ENCODE assay signal across 14 cellular contexts in genomic region chr19:5129691-5130090, GRCh38.
DNase-seq lines count a peak whose midpoint lies in the region; ATAC-seq, FAIRE-seq and TF ChIP-seq lines count a peak whose summit lies in the region.
"Had no signal": no experiment of that assay in that cellular context is flagged by ENCODE, and none has a peak within 500 bp of the region (broad histone marks: within the 10 kb centered on the region; RNA-seq: fewer than 3 reads in every experiment).

No MANE protein-coding gene starts in this region.

- DNase-seq in GM12892 (ENCODE audit: insufficient read length) (no peak), uterus (no peak), 8988T (no peak)
- DNase-seq in naive thymus-derived CD8-positive, alpha-beta T cell = no peak
- no peak for DNase-seq in stimulated activated CD4-positive, alpha-beta T cell treated with anti-CD3 and anti-CD28 coated beads, Interleukin-4, amount 100 ng/mL, for 4 hours
- DNase-seq in activated CD4-positive, CD25-positive, alpha-beta regulatory T cell (lab: John Stamatoyannopoulos, UW) = no peak
- DNase-seq: anterior cingulate cortex, MG63, NCI-H2227 treated with DMSO at 0.1 percent for 48 hours, PC-3 had no signal

- no peak for TF ChIP-seq CTCF in uterus (IDR thresholded peaks at IDR 0.05)

- H3K4me1 ChIP-seq in BLaER1 treated with 17β-estradiol and CSF1 and Interleukin-3, amounts not matched to agents 10 nM and 100 nM = peaks cover 75 to 84% (median 82%) of the 10 kb centered on the region in 10 experiments
- H3K4me1 ChIP-seq in uterus = peaks cover 2 to 9% of the 10 kb centered on the region in 2 donors

- no peak for ATAC-seq in naive thymus-derived CD8-positive, alpha-beta T cell
- ATAC-seq: PC-3 had no signal

- H3K4me2 ChIP-seq in BLaER1 treated with 17β-estradiol and CSF1 and Interleukin-3, amounts not matched to agents 10 nM and 100 nM = peak overlapping the region; percentile 71 to 98 (median 94)

- peak; percentile 21 for FAIRE-seq in GM12892 (lab: Jason Lieb, UNC)

- H3K9me3 ChIP-seq in BLaER1 treated with 17β-estradiol and CSF1 and Interleukin-3, amounts not matched to agents 10 nM and 100 nM (replicated peaks in 1 of 11) = no peaks in the 10 kb centered on the region
- no peaks in the 10 kb centered on the region for H3K9me3 ChIP-seq in uterus
- H3K9me3 ChIP-seq: MG63, ovary had no signal

- H3K27ac ChIP-seq in BLaER1 treated with 17β-estradiol and CSF1 and Interleukin-3, amounts not matched to agents 10 nM and 100 nM = no peak overlapping the region; a peak in 1 of 22 replicates
- H3K27ac ChIP-seq in uterus = no peak overlapping the region
- H3K27ac ChIP-seq: C4-2B had no signal

- no peaks in the 10 kb centered on the region for H3K27me3 Mint-ChIP-seq in activated naive CD8-positive, alpha-beta T cell
- H3K27me3 Mint-ChIP-seq in naive thymus-derived CD8-positive, alpha-beta T cell = no peaks in the 10 kb centered on the region

- no peak overlapping the region for H3K4me3 ChIP-seq in BLaER1 treated with 17β-estradiol and CSF1 and Interleukin-3, amounts not matched to agents 10 nM and 100 nM
- no peak overlapping the region for H3K4me3 ChIP-seq in uterus
- H3K4me3 ChIP-seq: MG63, ovary had no signal

- peaks cover 0 to 24% (median 0%) of the 10 kb centered on the region in 11 experiments; a peak in 3 of 22 replicates for H3K27me3 ChIP-seq in BLaER1 treated with 17β-estradiol and CSF1 and Interleukin-3, amounts not matched to agents 10 nM and 100 nM
- H3K27me3 ChIP-seq in uterus = no peaks in the 10 kb centered on the region
- H3K27me3 ChIP-seq: MG63, ovary had no signal

- H3K9ac ChIP-seq in BLaER1 treated with 17β-estradiol and CSF1 and Interleukin-3, amounts not matched to agents 10 nM and 100 nM = peak overlapping the region in 5 of 11 experiments; percentile 29 to 52 (median 39); a peak in 6 of 22 replicates

- peaks cover 90 to 98% (median 96%) of the 10 kb centered on the region in 11 experiments for H4K20me1 ChIP-seq in BLaER1 treated with 17β-estradiol and CSF1 and Interleukin-3, amounts not matched to agents 10 nM and 100 nM

- TF ChIP-seq POLR2A in GM12892 (IDR thresholded peaks at IDR 0.05; ENCODE audit: low read depth, low read length) (no peak), uterus (IDR thresholded peaks at IDR 0.05) (no peak)

- H3K9me3 Mint-ChIP-seq in activated naive CD8-positive, alpha-beta T cell (ENCODE audit: low read depth) = no peaks in the 10 kb centered on the region
- no peaks in the 10 kb centered on the region for H3K9me3 Mint-ChIP-seq in naive thymus-derived CD8-positive, alpha-beta T cell

- POLR2A ChIA-PET in naive thymus-derived CD8-positive, alpha-beta T cell (lab: Charles Lee) = no interaction called here

- peaks cover 2% of the 10 kb centered on the region for H3K36me3 Mint-ChIP-seq in activated naive CD8-positive, alpha-beta T cell
- peaks cover 0 to 9% (median 3%) of the 10 kb centered on the region in 3 donors for H3K36me3 Mint-ChIP-seq in naive thymus-derived CD8-positive, alpha-beta T cell

- intact Hi-C loops in uterus (cut with DNase I; ENCODE audit: low total_unique reads) = no loop called here

- H3K36me3 ChIP-seq in BLaER1 treated with 17β-estradiol and CSF1 and Interleukin-3, amounts not matched to agents 10 nM and 100 nM = peaks cover 18 to 31% (median 23%) of the 10 kb centered on the region in 11 experiments; a peak in 21 of 22 replicates
- H3K36me3 ChIP-seq in uterus = no peaks in the 10 kb centered on the region
- H3K36me3 ChIP-seq: MG63, ovary had no signal

- peak overlapping the region; percentile 79 for H3K4me3 Mint-ChIP-seq in activated naive CD8-positive, alpha-beta T cell
- H3K4me3 Mint-ChIP-seq in naive thymus-derived CD8-positive, alpha-beta T cell = peak overlapping the region; percentile 74 to 89 (median 85)

- peaks cover 30% of the 10 kb centered on the region for H3K4me1 Mint-ChIP-seq in activated naive CD8-positive, alpha-beta T cell (ENCODE audit: low read depth)
- peaks cover 18 to 62% (median 47%) of the 10 kb centered on the region in 4 donors for H3K4me1 Mint-ChIP-seq in naive thymus-derived CD8-positive, alpha-beta T cell

- peak overlapping the region; percentile 95 for H3K27ac Mint-ChIP-seq in activated naive CD8-positive, alpha-beta T cell
- H3K27ac Mint-ChIP-seq in naive thymus-derived CD8-positive, alpha-beta T cell = peak overlapping the region; percentile 90 to 100 (median 98)
